ENCODE assay signal across 8 cellular contexts in the genomic region with DNA sequence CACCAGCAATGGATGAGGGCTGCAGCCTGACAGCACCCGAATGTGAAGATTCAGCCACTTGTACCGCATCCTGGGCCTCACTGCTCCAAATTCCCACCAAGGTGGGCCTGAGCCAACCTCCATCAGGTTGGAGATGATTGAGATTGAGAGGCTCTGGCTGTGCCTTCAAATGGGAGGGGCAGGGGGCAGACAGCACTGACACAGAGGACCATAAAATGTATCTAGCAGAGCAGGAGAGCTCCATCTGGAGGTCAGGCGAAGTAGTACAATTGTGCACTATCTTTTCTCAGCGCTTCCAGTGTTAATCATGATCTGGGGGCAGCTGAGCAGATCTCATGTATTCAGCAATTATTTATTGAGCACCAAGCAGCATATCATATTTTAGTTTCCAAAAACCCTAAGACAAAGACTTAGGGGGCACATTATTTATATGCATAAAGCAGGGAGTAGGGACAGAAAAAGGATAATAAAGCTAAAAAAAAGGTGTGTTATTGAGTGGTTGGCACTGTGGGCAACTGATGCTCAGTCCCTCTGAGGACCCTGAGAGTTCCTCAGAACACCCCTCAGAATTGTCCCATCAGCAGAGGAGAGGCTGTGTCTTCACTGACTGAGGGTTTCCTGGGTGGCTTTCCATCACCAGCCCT. TPM values are rescaled to one million over a fixed set of nuclear protein-coding genes. Genes with fewer than 3 reads are reported as not detected.
DNase-seq lines count a peak whose midpoint lies in the region; ATAC-seq, FAIRE-seq and TF ChIP-seq lines count a peak whose summit lies in the region.

No MANE protein-coding gene starts in this region.

- FAIRE-seq in K562 (lab: Jason Lieb, UNC) = peak; percentile 95

- no peaks in the 10 kb centered on the region for H3K9me3 ChIP-seq in T-helper 17 cell (ENCODE audit: control insufficient read depth, low read length, poor library complexity, severe bottlenecking)
- no peaks in the 10 kb centered on the region for H3K9me3 ChIP-seq in K562 (replicated peaks; ENCODE audit: control insufficient read depth, insufficient read depth, low read depth, low read length)

- BruUV-seq in K562 (replicated peaks; lab: Mats Ljungman, UMichigan) = no TSS peak

- H4K20me1 ChIP-seq in GM23338 (replicated peaks; ENCODE audit: insufficient read depth) = no peaks in the 10 kb centered on the region
- no peaks in the 10 kb centered on the region for H4K20me1 ChIP-seq in KMS-11 (ENCODE audit: insufficient read depth)
- no peaks in the 10 kb centered on the region; the same call in 1 of the 2 replicates for H4K20me1 ChIP-seq in K562 (replicated peaks; ENCODE audit: control insufficient read depth, insufficient read depth, low read length)

- POLR2A ChIA-PET in K562 (lab: Yijun Ruan, JAX) = interaction anchor here (0.7 kb wide), 1 partner anchor 98 kb away, joined by 3 read pairs; no protein-coding TSS in a partner anchor

- H3K9me3 Mint-ChIP-seq in GM23338 = no peaks in the 10 kb centered on the region

- H3K36me3 Mint-ChIP-seq in GM23338 (ENCODE audit: low read depth) (no peaks in the 10 kb centered on the region), T-helper 17 cell (ENCODE audit: low read depth) (peaks cover 6% of the 10 kb centered on the region)

- in situ Hi-C loops in K562 (cut with MboI) = loop anchor here (10.0 kb wide), 1 partner anchor 161 kb away; no protein-coding TSS in a partner anchor

- H3K9me2 ChIP-seq in GM23338 (ENCODE audit: insufficient read depth) = peaks cover 8% of the 10 kb centered on the region; the same call in 1 of the 2 replicates

- H3K4me1 ChIP-seq in GM23338 (ENCODE audit: insufficient read depth) = peaks cover 7% of the 10 kb centered on the region
- H3K4me1 ChIP-seq in KMS-11 (ENCODE audit: low read depth, poor library complexity, severe bottlenecking) = no peaks in the 10 kb centered on the region
- H3K4me1 ChIP-seq in K562 (replicated peaks in 1 of 2; ENCODE audit: control insufficient read depth in 2 of 2, insufficient read depth in 2 of 2, low read length in 2 of 2) = no peaks in the 10 kb centered on the region

- H3K79me2 ChIP-seq in GM23338 (replicated peaks; ENCODE audit: insufficient read depth) (no peaks in the 10 kb centered on the region), KMS-11 (ENCODE audit: insufficient read depth, low read depth) (no peaks in the 10 kb centered on the region), K562 (ENCODE audit: control insufficient read depth, insufficient read depth, low read length) (no peaks in the 10 kb centered on the region)

- peak; percentile 41 to 70; a peak in 3 of 4 replicates for TF ChIP-seq RAD21 in K562 (CRISPR knock-in tag; conservative IDR thresholded peaks at IDR 0.05 in 1 of 2, IDR thresholded peaks at IDR 0.05 in 1 of 2)

- TF ChIP-seq CTCF in GM23338 (conservative IDR thresholded peaks at IDR 0.05; ENCODE audit: low read depth in 2 of 2) = peak; percentile 80 to 90
- TF ChIP-seq CTCF in KMS-11 (conservative IDR thresholded peaks at IDR 0.05; ENCODE audit: low read depth, low read length) = peak; percentile 78
- peak; percentile 74 to 76 (median 75) for TF ChIP-seq CTCF in K562 (IDR thresholded peaks at IDR 0.05 in 2 of 3, conservative IDR thresholded peaks at IDR 0.05 in 1 of 3; ENCODE audit: insufficient read depth in 2 of 3, low read depth in 1 of 3, low read length in 3 of 3)

- TF ChIP-seq EP300 in K562 (IDR thresholded peaks at IDR 0.05; ENCODE audit: low read length) = no peak

- H3K4me2 ChIP-seq in GM23338 (no peak overlapping the region), KMS-11 (no peak overlapping the region), K562 (ENCODE audit: insufficient read depth, low read length) (no peak overlapping the region)

- no peak overlapping the region for H3K4me3 ChIP-seq in GM23338
- no peak overlapping the region for H3K4me3 ChIP-seq in KMS-11 (IDR thresholded peaks at IDR 0.05; ENCODE audit: insufficient read depth, low read depth, low read length)
- no peak overlapping the region for H3K4me3 ChIP-seq in K562

- H3K27me3 Mint-ChIP-seq in GM23338 (ENCODE audit: insufficient read depth, low read depth, poor library complexity) (peaks cover 7% of the 10 kb centered on the region), T-helper 17 cell (peaks cover 9% of the 10 kb centered on the region)

- TF ChIP-seq POLR2A in K562 (conservative IDR thresholded peaks at IDR 0.05) = no peak

- ATAC-seq in GM23338 = peak; percentile 94
- ATAC-seq in T-helper 17 cell = peak; percentile 87
- ATAC-seq in K562 = peak; percentile 94

- H3K4me3 Mint-ChIP-seq in GM23338 = no peak overlapping the region
- H3K4me3 Mint-ChIP-seq in T-helper 17 cell = no peak overlapping the region

- H3K4me1 Mint-ChIP-seq in GM23338 = peaks cover 16% of the 10 kb centered on the region
- peaks cover 15% of the 10 kb centered on the region for H3K4me1 Mint-ChIP-seq in T-helper 17 cell

- DNase-seq in NCI-H1417 (lab: John Stamatoyannopoulos, UW) = peak; percentile 26 to 66 (median 36)
- no peak for DNase-seq in NCI-H1417 treated with DMSO at 0.1 percent for 48 hours (lab: John Stamatoyannopoulos, UW)
- DNase-seq in GM23338 (ENCODE audit: low spot score) = peak; percentile 80
- DNase-seq in T-helper 17 cell = peak in 1 of 3 donors; percentile 36
- peak; percentile 62 to 65 (median 64) for DNase-seq in K562 (ENCODE audit: extremely low read depth in 1 of 4, low spot score in 3 of 4)
- DNase-seq in kidney glomerular epithelial cell (lab: John Stamatoyannopoulos, UW) = peak; percentile 70
- peak; percentile 20 for DNase-seq in stimulated activated CD8-positive, alpha-beta memory T cell treated with anti-CD3 and anti-CD28 coated beads, Interleukin-12 subunit alpha, Interleukin-12 subunit beta, amount 100 ng/mL, for 1 hour (ENCODE audit: low read depth)

- H3K9ac ChIP-seq in KMS-11 (no peak overlapping the region), K562 (ENCODE audit: insufficient read depth in 1 of 2, low read depth in 2 of 2, low read length in 2 of 2) (no peak overlapping the region)

- CTCF ChIA-PET in K562 (lab: Yijun Ruan, JAX; ENCODE audit: low intra/inter-chr PET ratio) = interaction anchor here (1.1 to 1.2 kb wide), 2 partner anchors 157 to 1739 kb away, joined by 3 to 5 read pairs; no protein-coding TSS in a partner anchor

- H3K36me3 ChIP-seq in GM23338 (ENCODE audit: insufficient read depth) (no peaks in the 10 kb centered on the region; the same call in 1 of the 2 replicates), KMS-11 (ENCODE audit: insufficient read depth) (no peaks in the 10 kb centered on the region), K562 (ENCODE audit: control insufficient read depth, insufficient read depth, low read length) (no peaks in the 10 kb centered on the region)

- H3K27ac ChIP-seq in GM23338 (ENCODE audit: low read depth) (no peak overlapping the region), KMS-11 (no peak overlapping the region), K562 (ENCODE audit: extremely low read depth, low read depth, low read length) (no peak overlapping the region)

- 0% methylated on average over 4 of the region's 4 CpGs for WGBS in K562 (ENCODE audit: insufficient coverage, low coverage, missing lambda C conversion rate)

- H3K27me3 ChIP-seq in GM23338 (ENCODE audit: insufficient read depth) = no peaks in the 10 kb centered on the region
- no peaks in the 10 kb centered on the region for H3K27me3 ChIP-seq in KMS-11 (ENCODE audit: insufficient read depth, low read depth)
- H3K27me3 ChIP-seq in K562 (ENCODE audit: control insufficient read depth in 2 of 2, insufficient read depth in 2 of 2, low read length in 2 of 2) = no peaks in the 10 kb centered on the region

- H3K27ac Mint-ChIP-seq in GM23338 = no peak overlapping the region
- no peak overlapping the region for H3K27ac Mint-ChIP-seq in T-helper 17 cell

- no peaks in the 10 kb centered on the region for H3K9me1 ChIP-seq in K562 (ENCODE audit: control insufficient read depth, insufficient read depth, low read length)

- H3F3A ChIP-seq in GM23338 (replicated peaks; ENCODE audit: low read depth) = no peaks in the 10 kb centered on the region

- H2AFZ ChIP-seq in GM23338 (0 out of 2 replicates have a peak overlapping the region, but pooled peaks have one; percentile 57), KMS-11 (ENCODE audit: low read depth) (no peak overlapping the region), K562 (ENCODE audit: low read depth, low read length) (no peak overlapping the region)

- intact Hi-C loops in K562 (cut with micrococcal nuclease) = loop anchor here (2.0 to 10.0 kb wide), 2 partner anchors 157 to 1741 kb away; no protein-coding TSS in a partner anchor

RNA-seq across cellular contexts. Expression of a gene that starts 31.6 kb away (rescaled TPM):
- not detected in 2 replicates for total RNA-seq in GM23338 (2014; rRNA removed; shearing (Covaris generic))
- polyA plus RNA-seq in GM23338 (2016; fragmentation: Nextera tagmentation; extraction: Ambion mirVana) (not detected in 2 replicates), K562 (2011; rRNA removed) (not detected in 2 replicates), K562 (2014; fragmentation: Illumina TruSeq; extraction: Trizol) (not detected in 2 replicates), K562 (2014; fragmentation: Nextera tagmentation; extraction: Ambion mirVana) (not detected), K562 (2014; rRNA removed) (not detected in 2 replicates)
- total RNA-seq in T-helper 17 cell (not detected), K562 (2014; rRNA removed) (not detected in 2 replicates), K562 (2014; rRNA removed; fragmentation: Illumina TruSeq; extraction: Trizol) (not detected in 2 replicates), K562 (2015; rRNA removed; fragmentation: Illumina TruSeq; extraction: Trizol) (not detected in 2 replicates), K562 (2021) (not detected in 2 replicates)
- not detected in 2 replicates for total RNA-seq in K562 (2011; cell fraction: chromatin; rRNA removed; ENCODE audit: low replicate concordance)
- total RNA-seq in K562 (2011; cell fraction: nucleolus; rRNA removed) = not detected in 2 replicates
- not detected in 2 replicates for total RNA-seq in K562 (2011; cell fraction: nucleoplasm; rRNA removed)
- not detected in 2 replicates for polyA plus RNA-seq in K562 (2011; cell fraction: cytosol; rRNA removed)
- polyA plus RNA-seq in K562 (2011; cell fraction: nucleus; rRNA removed) = not detected in 2 replicates
- not detected in 2 replicates for polyA plus RNA-seq in K562 (2012)
- polyA minus RNA-seq in K562 (2011; rRNA and poly(A)+ RNA removed) = not detected in 2 replicates
- not detected in 2 replicates for polyA minus RNA-seq in K562 (2011; cell fraction: cytosol; rRNA and poly(A)+ RNA removed)
- not detected in 2 replicates for polyA minus RNA-seq in K562 (2011; cell fraction: nucleus; rRNA and poly(A)+ RNA removed)
